ENCODE assay signal across 27 cellular contexts in the genomic region with DNA sequence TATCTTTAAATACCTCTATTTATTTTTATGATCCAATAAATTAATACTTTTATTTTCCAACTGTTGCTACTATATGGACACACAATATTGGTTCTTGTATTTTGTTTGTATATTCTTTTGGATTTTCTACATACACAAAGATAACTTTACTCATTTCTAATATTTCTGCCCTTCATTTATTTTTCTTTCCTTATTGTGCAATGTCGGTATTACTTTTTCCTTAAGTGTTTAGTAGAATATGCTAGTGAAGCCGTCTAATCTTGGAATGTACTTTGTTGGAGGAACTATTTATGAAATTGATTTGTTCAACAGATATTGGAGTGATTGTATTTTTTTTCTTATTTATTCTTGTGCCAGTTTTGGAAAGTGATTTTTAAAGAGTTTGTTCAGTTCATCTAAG.
"Had no signal": no experiment of that assay in that cellular context is flagged by ENCODE, and none has a peak within 500 bp of the region (broad histone marks: within the 10 kb centered on the region; RNA-seq: fewer than 3 reads in every experiment).

No MANE protein-coding gene starts in this region.

- H3K4me1 ChIP-seq: colonic mucosa, esophagus muscularis mucosa, esophagus squamous epithelium, foreskin keratinocyte, gastroesophageal sphincter, heart left ventricle, heart right ventricle had no signal

- H3K9me3 ChIP-seq: colonic mucosa, esophagus muscularis mucosa, esophagus squamous epithelium, gastrocnemius medialis, gastroesophageal sphincter, heart left ventricle, heart right ventricle had no signal

- DNase-seq: colonic mucosa; cortex of kidney; dermis blood vessel endothelial cell; dorsolateral prefrontal cortex; effector CD4-positive, alpha-beta T cell; effector CD8-positive, alpha-beta T cell; effector memory CD4-positive, alpha-beta T cell; effector memory CD8-positive, alpha-beta T cell; endodermal cell; erythroblast; esophagus squamous epithelium; foreskin fibroblast; foreskin keratinocyte; foreskin melanocyte; gastrocnemius medialis; glutamatergic neuron; head of caudate nucleus; heart left ventricle; heart right ventricle had no signal

- H3K4me3 ChIP-seq: colonic mucosa, coronary artery, dorsolateral prefrontal cortex, esophagus muscularis mucosa, esophagus squamous epithelium, gastrocnemius medialis, gastroesophageal sphincter, heart left ventricle, heart right ventricle had no signal

- H3K27me3 ChIP-seq: colonic mucosa, dorsolateral prefrontal cortex, esophagus muscularis mucosa, esophagus squamous epithelium, foreskin keratinocyte, gastrocnemius medialis, gastroesophageal sphincter, heart left ventricle, heart right ventricle had no signal

- ATAC-seq: effector memory CD8-positive, alpha-beta T cell; esophagus mucosa; foreskin keratinocyte; gastrocnemius medialis; gastroesophageal sphincter; heart left ventricle; heart right ventricle had no signal

- H3K27ac ChIP-seq: colonic mucosa, coronary artery, dorsolateral prefrontal cortex, epithelial cell of prostate, esophagus muscularis mucosa, esophagus squamous epithelium, foreskin keratinocyte, gastrocnemius medialis, gastroesophageal sphincter, heart left ventricle, heart right ventricle had no signal

- FAIRE-seq: colon, endometrium, endothelial cell of umbilical vein had no signal

- H3K36me3 ChIP-seq: colonic mucosa, esophagus muscularis mucosa, esophagus squamous epithelium, gastrocnemius medialis, gastroesophageal sphincter, heart left ventricle, heart right ventricle had no signal
